In genomic region chr6:20575691-20576451, GRCh38 we compare ENCODE assay signal across 22 cellular contexts. TPM values are rescaled to one million over a fixed set of nuclear protein-coding genes. Genes with fewer than 3 reads are reported as not detected.
DNase-seq lines count a peak whose midpoint lies in the region; ATAC-seq, FAIRE-seq and TF ChIP-seq lines count a peak whose summit lies in the region.
"Had no signal": no experiment of that assay in that cellular context is flagged by ENCODE, and none has a peak within 500 bp of the region (broad histone marks: within the 10 kb centered on the region; RNA-seq: fewer than 3 reads in every experiment).

No MANE protein-coding gene starts in this region.

- H3K27ac Mint-ChIP-seq in GM23338: no peak overlapping the region
- no peak overlapping the region for H3K27ac Mint-ChIP-seq in CD4-positive, alpha-beta T cell
- H3K27ac Mint-ChIP-seq: activated CD4-positive, alpha-beta T cell treated with anti-CD3 and anti-CD28 coated beads, Interleukin-2, amount 10 ng/mL, durations not matched to agents 24 days and 14 days; stimulated activated effector memory CD8-positive, alpha-beta T cell treated with anti-CD3 and anti-CD28 coated beads, Interleukin-12 subunit alpha, Interleukin-12 subunit beta, amount 100 ng/mL, for 72 hours had no signal

- H2BK120ac ChIP-seq in mesendoderm (ENCODE audit: low read depth, low read length): no peak overlapping the region

- 0 out of 2 replicates have a peak, but pooled peaks cover 8% of the 10 kb centered on the region for H3K79me2 ChIP-seq in GM23338 (replicated peaks; ENCODE audit: insufficient read depth)
- peaks cover 2% of the 10 kb centered on the region; the same call in 1 of the 3 replicates for H3K79me2 ChIP-seq in K562 (ENCODE audit: control insufficient read depth, insufficient read depth, low read length)
- H3K79me2 ChIP-seq in mesendoderm (ENCODE audit: control insufficient read depth, insufficient read depth, low read length): no peaks in the 10 kb centered on the region
- H3K79me2 ChIP-seq in mammary epithelial cell (ENCODE audit: insufficient read depth, low read length): no peaks in the 10 kb centered on the region
- H3K79me2 ChIP-seq: hepatocyte had no signal

- no peak for TF ChIP-seq EP300 in K562 (IDR thresholded peaks at IDR 0.05; ENCODE audit: low read length)

- no peaks in the 10 kb centered on the region for H3K9me2 ChIP-seq in GM23338 (ENCODE audit: insufficient read depth)

- H3K79me1 ChIP-seq in mesendoderm (ENCODE audit: low read length): no peaks in the 10 kb centered on the region

- in situ Hi-C loops in K562 (cut with MboI) (no loop called here), mammary epithelial cell (cut with MboI; ENCODE audit: low sequenced_read_pairs in 2 of 2) (no loop called here)

- no peak overlapping the region for H3K27ac ChIP-seq in GM23338 (ENCODE audit: low read depth)
- H3K27ac ChIP-seq in K562 (ENCODE audit: extremely low read depth, low read depth, low read length): no peak overlapping the region
- H3K27ac ChIP-seq in mesendoderm (ENCODE audit: low read depth, low read length): no peak overlapping the region
- no peak overlapping the region for H3K27ac ChIP-seq in mammary epithelial cell (ENCODE audit: insufficient read depth, low read depth, low read length)
- no peak overlapping the region for H3K27ac ChIP-seq in CD4-positive, alpha-beta T cell (ENCODE audit: low read depth, low read length)
- H3K27ac ChIP-seq: hepatocyte, PC-9, sigmoid colon had no signal

- DNase-seq in GM23338 (ENCODE audit: low spot score): peak; percentile 50
- peak; percentile 75 for DNase-seq in NCI-H2171 (lab: John Stamatoyannopoulos, UW)
- no peak for DNase-seq in K562 (ENCODE audit: extremely low read depth in 1 of 4, low spot score in 3 of 4)
- DNase-seq in mesendoderm: peak; percentile 71
- no peak for DNase-seq in mammary epithelial cell
- no peak for DNase-seq in CD4-positive, alpha-beta T cell
- DNase-seq in activated T-cell treated with anti-CD3 and anti-CD28 coated beads, Interleukin-2, amount 50 U/mL, for 48 hours: no peak
- DNase-seq: activated CD4-positive, alpha-beta T cell treated with anti-CD3 and anti-CD28 coated beads, Interleukin-2, amount 10 ng/mL, durations not matched to agents 24 days and 14 days; activated effector memory CD4-positive, alpha-beta T cell treated with Interleukin-2 at 50 U/mL for 16 hours; C1 segment of cervical spinal cord; islet precursor cell; MM.1S; NCI-H2029; NCI-H774; PC-9; sigmoid colon had no signal

- no peak overlapping the region for H2AK5ac ChIP-seq in mesendoderm (ENCODE audit: low read length)

- CTCF ChIA-PET in K562 (lab: Yijun Ruan, JAX; ENCODE audit: low intra/inter-chr PET ratio): interaction anchor here (0.7 kb wide), 1 partner anchor 466 kb away, joined by 3 read pairs; no protein-coding TSS in a partner anchor
- CTCF ChIA-PET in mammary epithelial cell (lab: Charles Lee; ENCODE audit: low non-redundant PET): no interaction called here
- CTCF ChIA-PET in CD4-positive, alpha-beta T cell (lab: Charles Lee): interaction anchor here (1.6 kb wide), 1 partner anchor 19 kb away, joined by 3 read pairs; no protein-coding TSS in a partner anchor

- no peaks in the 10 kb centered on the region for H3K9me3 Mint-ChIP-seq in GM23338
- no peaks in the 10 kb centered on the region for H3K9me3 Mint-ChIP-seq in CD4-positive, alpha-beta T cell
- H3K9me3 Mint-ChIP-seq: activated CD4-positive, alpha-beta T cell treated with anti-CD3 and anti-CD28 coated beads, Interleukin-2, amount 10 ng/mL, durations not matched to agents 24 days and 14 days; stimulated activated effector memory CD8-positive, alpha-beta T cell treated with anti-CD3 and anti-CD28 coated beads, Interleukin-12 subunit alpha, Interleukin-12 subunit beta, amount 100 ng/mL, for 72 hours; T-helper 1 cell treated with Interleukin-12 subunit alpha and Interleukin-12 subunit beta and Interleukin-4 antibody, amounts not matched to agents 30 μg/mL and 1 μg/mL, for 36 hours had no signal

- intact Hi-C loops in K562 (cut with micrococcal nuclease): loop anchor here (10.0 kb wide), 1 partner anchor 269 kb away; no protein-coding TSS in a partner anchor
- intact Hi-C loops in mammary epithelial cell (cut with micrococcal nuclease): no loop called here
- intact Hi-C loops in CD4-positive, alpha-beta T cell (cut with DNase I, micrococcal nuclease): no loop called here

- no peak overlapping the region for H2BK15ac ChIP-seq in mesendoderm (replicated peaks; ENCODE audit: low read depth)

- H3K4me3 Mint-ChIP-seq in GM23338: no peak overlapping the region
- no peak overlapping the region for H3K4me3 Mint-ChIP-seq in CD4-positive, alpha-beta T cell
- H3K4me3 Mint-ChIP-seq: activated CD4-positive, alpha-beta T cell treated with anti-CD3 and anti-CD28 coated beads, Interleukin-2, amount 10 ng/mL, durations not matched to agents 24 days and 14 days; stimulated activated effector memory CD8-positive, alpha-beta T cell treated with anti-CD3 and anti-CD28 coated beads, Interleukin-12 subunit alpha, Interleukin-12 subunit beta, amount 100 ng/mL, for 72 hours; T-helper 1 cell treated with Interleukin-12 subunit alpha and Interleukin-12 subunit beta and Interleukin-4 antibody, amounts not matched to agents 30 μg/mL and 1 μg/mL, for 36 hours had no signal

- ATAC-seq in GM23338 (no peak), K562 (no peak), HG03045 (IDR thresholded peaks at IDR 0.05; ENCODE audit: unreplicated experiment) (no peak)
- no peak for ATAC-seq in CD4-positive, alpha-beta T cell (ENCODE audit: poor library complexity)
- ATAC-seq: stimulated activated effector memory CD8-positive, alpha-beta T cell treated with anti-CD3 and anti-CD28 coated beads, Interleukin-12 subunit alpha, Interleukin-12 subunit beta, amount 100 ng/mL, for 72 hours had no signal

- no peaks in the 10 kb centered on the region for H3F3A ChIP-seq in GM23338 (replicated peaks; ENCODE audit: low read depth)

- no peak overlapping the region for H3K4ac ChIP-seq in mesendoderm (ENCODE audit: low read depth, low read length)

- TF ChIP-seq CTCF in GM23338 (conservative IDR thresholded peaks at IDR 0.05; ENCODE audit: low read depth in 2 of 2) (no peak), K562 (IDR thresholded peaks at IDR 0.05 in 2 of 3, conservative IDR thresholded peaks at IDR 0.05 in 1 of 3; ENCODE audit: insufficient read depth in 2 of 3, low read depth in 1 of 3, low read length in 3 of 3) (no peak), mammary epithelial cell (conservative IDR thresholded peaks at IDR 0.05 in 1 of 2, IDR thresholded peaks at IDR 0.05 in 1 of 2; ENCODE audit: extremely low read depth in 1 of 2, insufficient read depth in 1 of 2, low read depth in 1 of 2, low read length in 2 of 2) (no peak)
- TF ChIP-seq CTCF in CD4-positive, alpha-beta T cell (IDR thresholded peaks at IDR 0.05): no peak

- no peak overlapping the region for H3K56ac ChIP-seq in mesendoderm (ENCODE audit: low read length)

- peaks cover 19% of the 10 kb centered on the region for H3K4me1 Mint-ChIP-seq in GM23338
- peaks cover 31% of the 10 kb centered on the region for H3K4me1 Mint-ChIP-seq in CD4-positive, alpha-beta T cell (ENCODE audit: low read depth)

- no peak overlapping the region for H3K23ac ChIP-seq in mesendoderm (ENCODE audit: low read length)

- WGBS in K562 (ENCODE audit: insufficient coverage, low coverage, missing lambda C conversion rate): 54% methylated on average over 4 of the region's 4 CpGs
- WGBS in mesendoderm (ENCODE audit: extremely low coverage, insufficient coverage, low lambda C conversion rate): no CpG with 5 or more reads among the region's 4 CpGs
- WGBS in mammary epithelial cell (ENCODE audit: low coverage, missing lambda C conversion rate): 82% methylated on average over 4 of the region's 4 CpGs

- H3K36me3 ChIP-seq in GM23338 (ENCODE audit: insufficient read depth): no peaks in the 10 kb centered on the region
- H3K36me3 ChIP-seq in K562 (ENCODE audit: control insufficient read depth, insufficient read depth, low read length): peaks cover 19% of the 10 kb centered on the region
- H3K36me3 ChIP-seq in mesendoderm (ENCODE audit: control insufficient read depth, insufficient read depth, low read length): no peaks in the 10 kb centered on the region
- H3K36me3 ChIP-seq in mammary epithelial cell (ENCODE audit: insufficient read depth, low read length): peaks cover 3% of the 10 kb centered on the region

- H3K4me1 ChIP-seq in GM23338 (ENCODE audit: insufficient read depth) (peaks cover 16% of the 10 kb centered on the region), K562 (replicated peaks in 1 of 2; ENCODE audit: control insufficient read depth in 2 of 2, insufficient read depth in 2 of 2, low read length in 2 of 2) (peaks cover 0 to 14% of the 10 kb centered on the region in 2 experiments; a peak in 3 of 5 replicates), mesendoderm (ENCODE audit: control insufficient read depth, low read depth, low read length) (peaks cover 4% of the 10 kb centered on the region), mammary epithelial cell (ENCODE audit: insufficient read depth, low read length) (no peaks in the 10 kb centered on the region)

- no peaks in the 10 kb centered on the region for H3K27me3 Mint-ChIP-seq in GM23338 (ENCODE audit: insufficient read depth, low read depth, poor library complexity)
- no peaks in the 10 kb centered on the region for H3K27me3 Mint-ChIP-seq in CD4-positive, alpha-beta T cell
- H3K27me3 Mint-ChIP-seq: activated CD4-positive, alpha-beta T cell treated with anti-CD3 and anti-CD28 coated beads, Interleukin-2, amount 10 ng/mL, durations not matched to agents 24 days and 14 days had no signal

- H2AFZ ChIP-seq in GM23338 (no peak overlapping the region), K562 (ENCODE audit: low read depth, low read length) (no peak overlapping the region), mammary epithelial cell (ENCODE audit: low read depth, low read length) (no peak overlapping the region)
- H2AFZ ChIP-seq: hepatocyte, PC-9 had no signal

- BruUV-seq in K562 (replicated peaks; lab: Mats Ljungman, UMichigan) (no TSS peak), mammary epithelial cell (replicated peaks; lab: Mats Ljungman, UMichigan) (no TSS peak)

- POLR2A ChIA-PET in K562 (lab: Yijun Ruan, JAX): interaction anchor here (0.7 to 1.3 kb wide), 4 partner anchors 9 to 106 kb away, joined by 3 read pairs; no protein-coding TSS in a partner anchor
- POLR2A ChIA-PET in CD4-positive, alpha-beta T cell (lab: Charles Lee): no interaction called here

- H3K36me3 Mint-ChIP-seq in GM23338 (ENCODE audit: low read depth): no peaks in the 10 kb centered on the region
- H3K36me3 Mint-ChIP-seq in CD4-positive, alpha-beta T cell (ENCODE audit: low read depth): peaks cover 70% of the 10 kb centered on the region

- no peak for TF ChIP-seq POLR2A in K562 (conservative IDR thresholded peaks at IDR 0.05)

- no peak overlapping the region for H2BK5ac ChIP-seq in mesendoderm (ENCODE audit: low read length)

- H3K4me3 ChIP-seq in GM23338: no peak overlapping the region
- no peak overlapping the region for H3K4me3 ChIP-seq in K562
- no peak overlapping the region for H3K4me3 ChIP-seq in mesendoderm (ENCODE audit: low read length)
- no peak overlapping the region for H3K4me3 ChIP-seq in mammary epithelial cell (replicated peaks in 1 of 3; ENCODE audit: insufficient read depth in 1 of 3, low read depth in 2 of 3, low read length in 3 of 3)
- H3K4me3 ChIP-seq: hepatocyte, lung, PC-9, sigmoid colon had no signal

- dilution Hi-C loops in mammary epithelial cell (cut with HindIII; ENCODE audit: low sequenced_read_pairs): no loop called here

- H4K20me1 ChIP-seq in GM23338 (replicated peaks; ENCODE audit: insufficient read depth) (no peaks in the 10 kb centered on the region), K562 (replicated peaks; ENCODE audit: control insufficient read depth, insufficient read depth, low read length) (peaks cover 24% of the 10 kb centered on the region), mammary epithelial cell (ENCODE audit: insufficient read depth, low read length) (no peaks in the 10 kb centered on the region)

- H4K8ac ChIP-seq in mesendoderm (ENCODE audit: low read depth, low read length): no peak overlapping the region

- FAIRE-seq in K562 (lab: Jason Lieb, UNC): no peak
- FAIRE-seq: colon had no signal

- no peaks in the 10 kb centered on the region for H3K9me3 ChIP-seq in K562 (replicated peaks; ENCODE audit: control insufficient read depth, insufficient read depth, low read depth, low read length)
- H3K9me3 ChIP-seq in mammary epithelial cell (replicated peaks; ENCODE audit: insufficient read depth, low read length): no peaks in the 10 kb centered on the region
- H3K9me3 ChIP-seq in CD4-positive, alpha-beta T cell (ENCODE audit: control insufficient read depth, low read length): no peaks in the 10 kb centered on the region
- H3K9me3 ChIP-seq: sigmoid colon had no signal

- no peak overlapping the region for H4K5ac ChIP-seq in mesendoderm (ENCODE audit: low read length)

- H3K9ac ChIP-seq in K562 (ENCODE audit: insufficient read depth in 1 of 2, low read depth in 2 of 2, low read length in 2 of 2): no peak overlapping the region
- no peak overlapping the region for H3K9ac ChIP-seq in mesendoderm (ENCODE audit: low read length)
- H3K9ac ChIP-seq in mammary epithelial cell (ENCODE audit: insufficient read depth, low read length): no peak overlapping the region

- H3K18ac ChIP-seq in mesendoderm (ENCODE audit: low read length): peak overlapping the region; percentile 60

- TF ChIP-seq RAD21 in K562 (CRISPR knock-in tag; conservative IDR thresholded peaks at IDR 0.05 in 1 of 2, IDR thresholded peaks at IDR 0.05 in 1 of 2): no peak

- no peaks in the 10 kb centered on the region for H3K27me3 ChIP-seq in GM23338 (ENCODE audit: insufficient read depth)
- H3K27me3 ChIP-seq in K562 (ENCODE audit: control insufficient read depth in 2 of 2, insufficient read depth in 2 of 2, low read length in 2 of 2): no peaks in the 10 kb centered on the region
- no peaks in the 10 kb centered on the region for H3K27me3 ChIP-seq in mesendoderm (ENCODE audit: insufficient read depth, low read length, poor library complexity)
- H3K27me3 ChIP-seq in mammary epithelial cell (ENCODE audit: insufficient read depth, low read length): no peaks in the 10 kb centered on the region
- H3K27me3 ChIP-seq in CD4-positive, alpha-beta T cell (ENCODE audit: control insufficient read depth, insufficient read depth, low read length): no peaks in the 10 kb centered on the region
- H3K27me3 ChIP-seq: hepatocyte, sigmoid colon had no signal

- H3K9me1 ChIP-seq in K562 (ENCODE audit: control insufficient read depth, insufficient read depth, low read length): no peaks in the 10 kb centered on the region

- H3K4me2 ChIP-seq in GM23338 (no peak overlapping the region), K562 (ENCODE audit: insufficient read depth, low read length) (no peak overlapping the region), mesendoderm (ENCODE audit: low read length) (no peak overlapping the region), mammary epithelial cell (ENCODE audit: insufficient read depth, low read depth, low read length) (no peak overlapping the region)
- H3K4me2 ChIP-seq: hepatocyte, PC-9 had no signal

RNA-seq across cellular contexts. Expression of gene CDKAL1, which starts 41.6 kb away (rescaled TPM):
- total RNA-seq in GM23338 (2014; rRNA removed; shearing (Covaris generic)): 22.5 and 35.0 TPM in 2 replicates
- 15.9 and 17.8 TPM in 2 replicates for polyA plus RNA-seq in GM23338 (2016; fragmentation: Nextera tagmentation; extraction: Ambion mirVana)
- 40.8 and 117 TPM in 2 replicates for total RNA-seq in K562 (2011; cell fraction: chromatin; rRNA removed; ENCODE audit: low replicate concordance)
- total RNA-seq in K562 (2011; cell fraction: nucleolus; rRNA removed): 24.3 and 27.0 TPM in 2 replicates
- 53.2 and 70.2 TPM in 2 replicates for total RNA-seq in K562 (2011; cell fraction: nucleoplasm; rRNA removed)
- total RNA-seq in K562 (2014; rRNA removed): 23.5 and 28.7 TPM in 2 replicates
- total RNA-seq in K562 (2014; rRNA removed; fragmentation: Illumina TruSeq; extraction: Trizol): 36.3 and 40.3 TPM in 2 replicates
- 32.2 and 34.2 TPM in 2 replicates for total RNA-seq in K562 (2015; rRNA removed; fragmentation: Illumina TruSeq; extraction: Trizol)
- total RNA-seq in K562 (2021): 24.5 and 26.8 TPM in 2 replicates
- 16.8 and 18.1 TPM in 2 replicates for polyA plus RNA-seq in K562 (2011; rRNA removed)
- polyA plus RNA-seq in K562 (2011; cell fraction: cytosol; rRNA removed): 7.9 and 9.9 TPM in 2 replicates
- 11.9 and 13.9 TPM in 2 replicates for polyA plus RNA-seq in K562 (2011; cell fraction: nucleus; rRNA removed)
- polyA plus RNA-seq in K562 (2012): 12.7 and 14.4 TPM in 2 replicates
- polyA plus RNA-seq in K562 (2014; fragmentation: Illumina TruSeq; extraction: Trizol): 18.5 and 20.1 TPM in 2 replicates
- 10 to 100 TPM; 15.5 to 16.4 TPM for polyA plus RNA-seq in K562 (2014; fragmentation: Nextera tagmentation; extraction: Ambion mirVana)
- polyA plus RNA-seq in K562 (2014; rRNA removed): 11.2 TPM in 2 replicates
- 46.4 and 59.0 TPM in 2 replicates for polyA minus RNA-seq in K562 (2011; rRNA and poly(A)+ RNA removed)
- polyA minus RNA-seq in K562 (2011; cell fraction: cytosol; rRNA and poly(A)+ RNA removed): 25.3 and 27.7 TPM in 2 replicates
- polyA minus RNA-seq in K562 (2011; cell fraction: nucleus; rRNA and poly(A)+ RNA removed): 28.4 and 48.3 TPM in 2 replicates
- 12.2 TPM for polyA plus RNA-seq in mesendoderm (2013, experiment 1 of 2)
- 12.3 TPM for polyA plus RNA-seq in mesendoderm (2013, experiment 2 of 2)
- total RNA-seq in mammary epithelial cell: 10 to 100 TPM; 12.0 to 15.2 TPM
- polyA plus RNA-seq in mammary epithelial cell: 4.1 TPM
- polyA minus RNA-seq in mammary epithelial cell: 12.1 TPM
- 10 to 100 TPM; 21.3 to 23.9 TPM for total RNA-seq in CD4-positive, alpha-beta T cell

Comparison
In these comparisons a context has a peak if more than half of its experiments do, and no peak if none do; other contexts are left out.
1. DNase-seq: peak in GM23338 (single experiment), NCI-H2171 (single experiment) and mesendoderm (single experiment); none in K562 (0 of 4), mammary epithelial cell (single experiment), CD4-positive, alpha-beta T cell (0 of 10) and activated T-cell treated with anti-CD3 and anti-CD28 coated beads, Interleukin-2, amount 50 U/mL, for 48 hours (0 of 2).